ENCODE assay signal across 17 cellular contexts in the genomic region with DNA sequence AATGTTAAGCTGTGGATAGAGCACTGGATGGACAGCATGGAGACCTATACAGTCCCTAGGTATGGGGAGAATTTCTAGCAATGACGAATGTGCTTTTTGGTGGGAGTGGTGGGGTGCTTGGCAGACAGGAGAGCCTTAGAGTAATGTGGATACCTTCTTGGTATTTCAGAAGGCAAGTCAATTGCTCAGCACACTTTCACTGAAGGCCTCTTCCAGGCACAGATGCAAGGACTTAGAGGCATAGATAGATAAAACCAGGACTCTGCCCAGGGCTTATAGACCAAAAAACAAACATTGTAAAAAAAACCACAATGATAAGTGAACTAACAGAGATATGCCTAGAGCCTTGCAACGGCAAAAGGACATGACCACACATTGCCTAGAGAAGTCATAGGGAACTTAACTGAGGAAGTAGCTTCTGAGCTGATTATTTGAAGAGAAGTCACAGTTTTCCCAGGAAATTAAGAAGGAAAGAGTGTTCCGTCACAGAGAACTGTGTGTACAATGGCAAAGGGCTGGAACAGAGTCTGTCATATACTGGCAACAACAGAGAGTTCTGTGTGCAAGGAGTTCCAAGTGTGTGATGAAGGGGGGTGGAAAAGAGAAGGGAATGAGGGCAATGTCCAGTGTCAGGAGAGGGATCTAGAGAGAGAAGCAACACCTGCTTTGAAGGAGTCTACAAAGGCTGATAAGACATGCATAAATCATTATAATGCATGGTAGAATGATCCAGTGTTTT.
DNase-seq lines count a peak whose midpoint lies in the region; ATAC-seq and FAIRE-seq lines count a peak whose summit lies in the region.
"Had no signal": no experiment of that assay in that cellular context is flagged by ENCODE, and none has a peak within 500 bp of the region (broad histone marks: within the 10 kb centered on the region; RNA-seq: fewer than 3 reads in every experiment).

No MANE protein-coding gene starts in this region.

- no peak overlapping the region for H3K4me3 Mint-ChIP-seq in activated T-cell treated with anti-CD3 and anti-CD28 coated beads, Interleukin-2, amount 50 U/mL, for 72 hours
- H3K4me3 Mint-ChIP-seq: activated CD4-positive, alpha-beta T cell treated with anti-CD3 and anti-CD28 coated beads, Interleukin-2, amount 10 ng/mL, durations not matched to agents 24 days and 14 days; central memory CD8-positive, alpha-beta T cell; H9 had no signal

- H3K27ac ChIP-seq in BLaER1 treated with 17β-estradiol and CSF1 and Interleukin-3, amounts not matched to agents 10 nM and 100 nM: peak overlapping the region in 6 of 11 experiments; percentile 2 to 61 (median 38); a peak in 9 of 22 replicates
- peak overlapping the region; percentile 20 for H3K27ac ChIP-seq in muscle layer of colon (ENCODE audit: low read depth, low read length)

- ATAC-seq in HG02938 (IDR thresholded peaks at IDR 0.05; ENCODE audit: unreplicated experiment) (no peak), GM18511 (IDR thresholded peaks at IDR 0.05; ENCODE audit: unreplicated experiment) (no peak)
- no peak for ATAC-seq in activated T-cell treated with anti-CD3 and anti-CD28 coated beads, Interleukin-2, amount 50 U/mL, for 72 hours (replicated peaks in 1 of 2)

- peak overlapping the region in 5 of 11 experiments; percentile 44 to 72 (median 63); a peak in 10 of 22 replicates for H3K4me2 ChIP-seq in BLaER1 treated with 17β-estradiol and CSF1 and Interleukin-3, amounts not matched to agents 10 nM and 100 nM

- no peaks in the 10 kb centered on the region for H3K27me3 ChIP-seq in BLaER1 treated with 17β-estradiol and CSF1 and Interleukin-3, amounts not matched to agents 10 nM and 100 nM
- no peaks in the 10 kb centered on the region for H3K27me3 ChIP-seq in muscle layer of colon (ENCODE audit: control insufficient read depth in 1 of 2, insufficient read depth in 2 of 2, low read length in 2 of 2)
- H3K27me3 ChIP-seq: esophagus squamous epithelium had no signal

- H3K27me3 Mint-ChIP-seq in activated T-cell treated with anti-CD3 and anti-CD28 coated beads, Interleukin-2, amount 50 U/mL, for 72 hours (ENCODE audit: low read depth): no peaks in the 10 kb centered on the region
- H3K27me3 Mint-ChIP-seq: activated CD4-positive, alpha-beta T cell treated with anti-CD3 and anti-CD28 coated beads, Interleukin-2, amount 10 ng/mL, durations not matched to agents 24 days and 14 days; central memory CD8-positive, alpha-beta T cell; naive B cell had no signal

- peaks cover 0 to 7% (median 0%) of the 10 kb centered on the region in 11 experiments; a peak in 2 of 22 replicates for H3K9me3 ChIP-seq in BLaER1 treated with 17β-estradiol and CSF1 and Interleukin-3, amounts not matched to agents 10 nM and 100 nM (replicated peaks in 1 of 11)
- H3K9me3 ChIP-seq in muscle layer of colon (ENCODE audit: low read length): no peaks in the 10 kb centered on the region
- H3K9me3 ChIP-seq: esophagus squamous epithelium had no signal

- no peak overlapping the region for H3K27ac Mint-ChIP-seq in activated T-cell treated with anti-CD3 and anti-CD28 coated beads, Interleukin-2, amount 50 U/mL, for 72 hours
- H3K27ac Mint-ChIP-seq: activated CD4-positive, alpha-beta T cell treated with anti-CD3 and anti-CD28 coated beads, Interleukin-2, amount 10 ng/mL, durations not matched to agents 24 days and 14 days; H9 had no signal

- no peaks in the 10 kb centered on the region for H3K9me3 Mint-ChIP-seq in activated T-cell treated with anti-CD3 and anti-CD28 coated beads, Interleukin-2, amount 50 U/mL, for 72 hours
- H3K9me3 Mint-ChIP-seq: activated CD4-positive, alpha-beta T cell treated with anti-CD3 and anti-CD28 coated beads, Interleukin-2, amount 10 ng/mL, durations not matched to agents 24 days and 14 days; central memory CD8-positive, alpha-beta T cell; H9; naive B cell had no signal

- H3K36me3 Mint-ChIP-seq in activated T-cell treated with anti-CD3 and anti-CD28 coated beads, Interleukin-2, amount 50 U/mL, for 72 hours (ENCODE audit: insufficient read depth in 2 of 2): no peaks in the 10 kb centered on the region
- H3K36me3 Mint-ChIP-seq: naive B cell had no signal

- peaks cover 29% of the 10 kb centered on the region for H3K4me1 Mint-ChIP-seq in activated T-cell treated with anti-CD3 and anti-CD28 coated beads, Interleukin-2, amount 50 U/mL, for 72 hours (ENCODE audit: low read depth)
- H3K4me1 Mint-ChIP-seq: H9 had no signal

- no peaks in the 10 kb centered on the region; a peak in 1 of 22 replicates for H3K36me3 ChIP-seq in BLaER1 treated with 17β-estradiol and CSF1 and Interleukin-3, amounts not matched to agents 10 nM and 100 nM
- no peaks in the 10 kb centered on the region for H3K36me3 ChIP-seq in muscle layer of colon (ENCODE audit: insufficient read depth, low read length)
- H3K36me3 ChIP-seq: esophagus squamous epithelium had no signal

- no peaks in the 10 kb centered on the region for H4K20me1 ChIP-seq in BLaER1 treated with 17β-estradiol and CSF1 and Interleukin-3, amounts not matched to agents 10 nM and 100 nM

- DNase-seq in M059J (ENCODE audit: low read depth): peak; percentile 76
- DNase-seq in NCI-H1436 treated with DMSO at 0.1 percent for 48 hours (lab: John Stamatoyannopoulos, UW): no peak
- no peak for DNase-seq in activated T-cell treated with anti-CD3 and anti-CD28 coated beads, Interleukin-2, amount 50 U/mL, for 72 hours
- DNase-seq: activated CD4-positive, alpha-beta T cell treated with anti-CD3 and anti-CD28 coated beads, Interleukin-2, amount 10 ng/mL, durations not matched to agents 24 days and 14 days; activated effector memory CD4-positive, alpha-beta T cell treated with anti-CD3 and anti-CD28 coated beads, Interleukin-2, amount 50 U/mL, for 16 hours; DND-41; esophagus squamous epithelium; H9; naive B cell; NCI-H1694; NCI-H69 had no signal

- peaks cover 8 to 72% (median 32%) of the 10 kb centered on the region in 10 experiments; a peak in 19 of 20 replicates for H3K4me1 ChIP-seq in BLaER1 treated with 17β-estradiol and CSF1 and Interleukin-3, amounts not matched to agents 10 nM and 100 nM
- H3K4me1 ChIP-seq in muscle layer of colon (ENCODE audit: insufficient read depth, low read length): no peaks in the 10 kb centered on the region

- H3K4me3 ChIP-seq in BLaER1 treated with 17β-estradiol and CSF1 and Interleukin-3, amounts not matched to agents 10 nM and 100 nM: no peak overlapping the region
- H3K4me3 ChIP-seq in muscle layer of colon (ENCODE audit: low read depth in 1 of 2, low read length in 2 of 2): no peak overlapping the region
- H3K4me3 ChIP-seq: esophagus squamous epithelium had no signal

- H3K9ac ChIP-seq in BLaER1 treated with 17β-estradiol and CSF1 and Interleukin-3, amounts not matched to agents 10 nM and 100 nM: 0 out of 22 replicates have a peak overlapping the region, but pooled peaks of 1 of the 11 experiments have one; percentile 15
- no peak overlapping the region for H3K9ac ChIP-seq in muscle layer of colon (ENCODE audit: low read length)

- peak; percentile 14 for FAIRE-seq in colon (lab: Jason Lieb, UNC)
